10 cellular contexts compared by ENCODE assay signal in genomic region chr1:204419064-204419403, GRCh38. TPM values are rescaled to one million over a fixed set of nuclear protein-coding genes. Genes with fewer than 3 reads are reported as not detected.
DNase-seq lines count a peak whose midpoint lies in the region; TF ChIP-seq lines count a peak whose summit lies in the region.
"Had no signal": no experiment of that assay in that cellular context is flagged by ENCODE, and none has a peak within 500 bp of the region (broad histone marks: within the 10 kb centered on the region; RNA-seq: fewer than 3 reads in every experiment).

No MANE protein-coding gene starts in this region.

- no peaks in the 10 kb centered on the region for H3K79me2 ChIP-seq in parathyroid adenoma

- H3K9me3 ChIP-seq in esophagus muscularis mucosa (no peaks in the 10 kb centered on the region), parathyroid adenoma (ENCODE audit: control insufficient read depth, low read length) (no peaks in the 10 kb centered on the region)
- H3K9me3 ChIP-seq: testis had no signal

- H3K27ac ChIP-seq in C4-2B (peak overlapping the region; percentile 80; the same call in 1 of the 2 replicates), esophagus muscularis mucosa (replicated peaks in 1 of 4) (peak overlapping the region in 3 of 4 donors; percentile 77 to 79 (median 78)), parathyroid adenoma (peak overlapping the region; percentile 27)
- H3K27ac ChIP-seq: testis had no signal

- H3K4me3 ChIP-seq in esophagus muscularis mucosa (no peak overlapping the region), parathyroid adenoma (ENCODE audit: low read depth, low read length) (no peak overlapping the region)
- H3K4me3 ChIP-seq: testis had no signal

- H3K4me1 ChIP-seq in esophagus muscularis mucosa (peaks cover 12 to 44% (median 32%) of the 10 kb centered on the region in 4 donors), parathyroid adenoma (peaks cover 9% of the 10 kb centered on the region)

- H3K27me3 ChIP-seq in esophagus muscularis mucosa (no peaks in the 10 kb centered on the region), parathyroid adenoma (ENCODE audit: control insufficient read depth, insufficient read depth, low read length) (no peaks in the 10 kb centered on the region)
- H3K27me3 ChIP-seq: testis had no signal

- H3K4me2 ChIP-seq in parathyroid adenoma (ENCODE audit: low read length): no peak overlapping the region

- H3K36me3 ChIP-seq in esophagus muscularis mucosa (peaks cover 0 to 29% (median 13%) of the 10 kb centered on the region in 4 donors), parathyroid adenoma (ENCODE audit: control insufficient read depth, insufficient read depth, low read length) (no peaks in the 10 kb centered on the region)

- no peak overlapping the region for H2AFZ ChIP-seq in parathyroid adenoma

- TF ChIP-seq EP300 in esophagus muscularis mucosa (IDR thresholded peaks at IDR 0.05): no peak

- intact Hi-C loops in esophagus muscularis mucosa (cut with DNase I): no loop called here

- no peak overlapping the region for H3K9ac ChIP-seq in parathyroid adenoma

- TF ChIP-seq CTCF in C4-2B (conservative IDR thresholded peaks at IDR 0.05) (no peak), esophagus muscularis mucosa (IDR thresholded peaks at IDR 0.05) (no peak), parathyroid adenoma (IDR thresholded peaks at IDR 0.05) (no peak)

- TF ChIP-seq POLR2A in esophagus muscularis mucosa (IDR thresholded peaks at IDR 0.05; ENCODE audit: low read depth): no peak

- peak; percentile 74 for DNase-seq in NCI-H226
- DNase-seq in esophagus muscularis mucosa (ENCODE audit: extremely low spot score): no peak
- DNase-seq in stimulated activated CD8-positive, alpha-beta memory T cell treated with anti-CD3 and anti-CD28 coated beads, Interleukin-4, amount 100 ng/mL, for 48 hours: no peak
- DNase-seq in NCI-H345 treated with DMSO at 0.1 percent for 48 hours (lab: John Stamatoyannopoulos, UW; ENCODE audit: unreplicated experiment): no peak
- no peak for DNase-seq in T-helper 9 cell
- no peak for DNase-seq in NCI-H1105 treated with DMSO at 0.1 percent for 48 hours (lab: John Stamatoyannopoulos, UW)
- DNase-seq: activated CD4-positive, alpha-beta T cell treated with anti-CD3 and anti-CD28 coated beads for 36 hours had no signal

RNA-seq across cellular contexts. Expression of gene PPP1R15B, which starts 7.4 kb away (rescaled TPM):
- total RNA-seq in esophagus muscularis mucosa: 10 to 100 TPM; 42.8 to 56.4 (median 51.4) TPM

RNA-seq across cellular contexts. Expression of gene PLEKHA6, which starts 59.3 kb away (rescaled TPM):
- total RNA-seq in esophagus muscularis mucosa: 10 to 100 TPM; 11.9 to 22.4 (median 15.9) TPM

Comparison
In these comparisons a context has a peak if more than half of its experiments do, and no peak if none do; other contexts are left out.
1. H3K27ac ChIP-seq: peak in every context shown above with its lines; median percentile 80 in C4-2B; 78 in esophagus muscularis mucosa; 27 in parathyroid adenoma.